ENCODE assay signal across 9 cellular contexts in genomic region chr2:191479680-191480023, GRCh38.
DNase-seq lines count a peak whose midpoint lies in the region; ATAC-seq, FAIRE-seq and TF ChIP-seq lines count a peak whose summit lies in the region.
"Had no signal": no experiment of that assay in that cellular context is flagged by ENCODE, and none has a peak within 500 bp of the region (broad histone marks: within the 10 kb centered on the region; RNA-seq: fewer than 3 reads in every experiment).

No MANE protein-coding gene starts in this region.

- FAIRE-seq in pancreas (lab: Jason Lieb, UNC): no peak

- no peak overlapping the region for H3K27ac Mint-ChIP-seq in activated B cell treated with CpG ODN at 0.5 μM for 24 hours
- H3K27ac Mint-ChIP-seq in activated CD4-positive, alpha-beta T cell treated with anti-CD3 and anti-CD28 coated beads for 36 hours: no peak overlapping the region
- H3K27ac Mint-ChIP-seq: activated T-helper 2 cell treated with anti-CD3 and anti-CD28 coated beads, Interferon-gamma antibody, Interleukin-2, Interleukin-4, amounts not matched to agents 10 μg/mL and 5 μg/mL and 100 μg/mL, durations not matched to agents 14 hours and 24 hours and 36 hours had no signal

- H3K9me3 ChIP-seq in pancreas: no peaks in the 10 kb centered on the region

- ATAC-seq in GM18868 (IDR thresholded peaks at IDR 0.05; ENCODE audit: unreplicated experiment): peak; percentile 96
- peak; percentile 72 for ATAC-seq in GM21723 (IDR thresholded peaks at IDR 0.05; ENCODE audit: unreplicated experiment)
- peak; percentile 65 for ATAC-seq in activated B cell treated with CpG ODN at 0.5 μM for 24 hours (ENCODE audit: low read depth)
- no peak for ATAC-seq in pancreas
- no peak for ATAC-seq in activated CD4-positive, alpha-beta T cell treated with anti-CD3 and anti-CD28 coated beads for 36 hours
- ATAC-seq in GM18505 (IDR thresholded peaks at IDR 0.05; ENCODE audit: unreplicated experiment): no peak

- TF ChIP-seq CTCF in activated B cell treated with CpG ODN at 0.5 μM for 24 hours (IDR thresholded peaks at IDR 0.05) (no peak), pancreas (IDR thresholded peaks at IDR 0.05) (no peak)

- no peaks in the 10 kb centered on the region for H3K36me3 ChIP-seq in pancreas

- WGBS in pancreas, 2 donors: 21% methylated on average over 5 of the region's 5 CpGs

- no peak overlapping the region for H3K4me3 Mint-ChIP-seq in activated B cell treated with CpG ODN at 0.5 μM for 24 hours
- H3K4me3 Mint-ChIP-seq in activated CD4-positive, alpha-beta T cell treated with anti-CD3 and anti-CD28 coated beads for 36 hours: no peak overlapping the region

- DNase-seq in activated B cell treated with CpG ODN at 0.5 μM for 24 hours (peak; percentile 16), pancreas (no peak), cerebellar cortex (ENCODE audit: low spot score) (no peak)
- DNase-seq in activated CD4-positive, alpha-beta T cell treated with anti-CD3 and anti-CD28 coated beads for 36 hours: no peak
- DNase-seq: SIG-M5 had no signal

- no peaks in the 10 kb centered on the region for H3K36me3 Mint-ChIP-seq in activated B cell treated with CpG ODN at 0.5 μM for 24 hours (ENCODE audit: low read depth)
- no peaks in the 10 kb centered on the region for H3K36me3 Mint-ChIP-seq in activated CD4-positive, alpha-beta T cell treated with anti-CD3 and anti-CD28 coated beads for 36 hours (ENCODE audit: low read depth)

- intact Hi-C loops in activated B cell treated with CpG ODN at 0.5 μM for 24 hours (cut with micrococcal nuclease): no loop called here
- intact Hi-C loops in pancreas (cut with DNase I): loop anchor here in 1 of 3 donors (10.0 kb wide), 1 partner anchor 65 kb away; no protein-coding TSS in a partner anchor
- intact Hi-C loops in activated CD4-positive, alpha-beta T cell treated with anti-CD3 and anti-CD28 coated beads for 36 hours (cut with DNase I, micrococcal nuclease): no loop called here

- H3K27me3 Mint-ChIP-seq in activated B cell treated with CpG ODN at 0.5 μM for 24 hours: peaks cover 6% of the 10 kb centered on the region
- H3K27me3 Mint-ChIP-seq in activated CD4-positive, alpha-beta T cell treated with anti-CD3 and anti-CD28 coated beads for 36 hours: peaks cover 15% of the 10 kb centered on the region

- H3K4me1 ChIP-seq in pancreas: peaks cover 12 to 34% (median 28%) of the 10 kb centered on the region in 3 donors

- no peak for TF ChIP-seq POLR2A in GM18505 (IDR thresholded peaks at IDR 0.05; ENCODE audit: borderline replicate concordance, extremely low read depth, insufficient read depth, insufficient read length)

- peaks cover 23% of the 10 kb centered on the region for H3K9me3 Mint-ChIP-seq in activated B cell treated with CpG ODN at 0.5 μM for 24 hours
- H3K9me3 Mint-ChIP-seq in activated CD4-positive, alpha-beta T cell treated with anti-CD3 and anti-CD28 coated beads for 36 hours (ENCODE audit: low read depth): peaks cover 19% of the 10 kb centered on the region

- H3K4me1 Mint-ChIP-seq in activated B cell treated with CpG ODN at 0.5 μM for 24 hours: peaks cover 6% of the 10 kb centered on the region
- H3K4me1 Mint-ChIP-seq in activated CD4-positive, alpha-beta T cell treated with anti-CD3 and anti-CD28 coated beads for 36 hours: no peaks in the 10 kb centered on the region

- peak overlapping the region in 3 of 4 donors; percentile 16 to 80 (median 76) for H3K27ac ChIP-seq in pancreas

- no peak overlapping the region for H3K4me3 ChIP-seq in pancreas

- CTCF ChIA-PET in activated B cell treated with CpG ODN at 0.5 μM for 24 hours (lab: Charles Lee): no interaction called here
- CTCF ChIA-PET in activated CD4-positive, alpha-beta T cell treated with anti-CD3 and anti-CD28 coated beads for 36 hours (lab: Charles Lee): interaction anchor here (0.8 kb wide), 1 partner anchor 1283 kb away, joined by 4 read pairs; no protein-coding TSS in a partner anchor

- H3K27me3 ChIP-seq in pancreas: no peaks in the 10 kb centered on the region

- POLR2A ChIA-PET in activated B cell treated with CpG ODN at 0.5 μM for 24 hours (lab: Charles Lee): no interaction called here
- POLR2A ChIA-PET in activated CD4-positive, alpha-beta T cell treated with anti-CD3 and anti-CD28 coated beads for 36 hours (lab: Charles Lee): no interaction called here

Comparison
In these comparisons a context has a peak if more than half of its experiments do, and no peak if none do; other contexts are left out.
1. ATAC-seq: peak in GM18868 (single experiment), GM21723 (single experiment) and activated B cell treated with CpG ODN at 0.5 μM for 24 hours (single experiment); none in pancreas (0 of 4), activated CD4-positive, alpha-beta T cell treated with anti-CD3 and anti-CD28 coated beads for 36 hours (single experiment) and GM18505 (single experiment).